8 cellular contexts compared by ENCODE assay signal in genomic region chr7:98879198-98879988, GRCh38. TPM values are rescaled to one million over a fixed set of nuclear protein-coding genes. Genes with fewer than 3 reads are reported as not detected.
A peak's percentile ranks its signal among the peaks of the same experiment; 100 is the strongest.
DNase-seq lines count a peak whose midpoint lies in the region; ATAC-seq lines count a peak whose summit lies in the region.

No MANE protein-coding gene starts in this region.

- H3K27me3 ChIP-seq in ectodermal cell (ENCODE audit: control insufficient read depth, insufficient read depth, low read length, poor library complexity, severe bottlenecking) (no peaks in the 10 kb centered on the region), mucosa of stomach (ENCODE audit: control insufficient read depth, insufficient read depth, low read length) (no peaks in the 10 kb centered on the region)

- DNase-seq in NCI-H1092 treated with DMSO at 0.1 percent for 48 hours (lab: John Stamatoyannopoulos, UW) (peak; percentile 22), NCI-H1092 (lab: John Stamatoyannopoulos, UW) (no peak), NCI-H146 (lab: John Stamatoyannopoulos, UW) (peak; percentile 58)
- DNase-seq in activated CD4-positive, alpha-beta T cell treated with anti-CD3 and anti-CD28 coated beads, Interleukin-2, amount 50 U/mL, for 1 hour, result peak; percentile 60

- peak overlapping the region; percentile 97 for H3K9ac ChIP-seq in mucosa of stomach (ENCODE audit: low read length)

- WGBS in ectodermal cell, 2 experiments, result 10% methylated on average over 29 of the region's 29 CpGs

- H3K9me3 ChIP-seq in ectodermal cell (ENCODE audit: control insufficient read depth, low read length) (no peaks in the 10 kb centered on the region), mucosa of stomach (ENCODE audit: control insufficient read depth, low read length) (no peaks in the 10 kb centered on the region)

- peaks cover 28% of the 10 kb centered on the region for H3K36me3 ChIP-seq in ectodermal cell (ENCODE audit: control insufficient read depth, insufficient read depth, low read length)
- H3K36me3 ChIP-seq in mucosa of stomach (ENCODE audit: control insufficient read depth, insufficient read depth, low read length), result no peaks in the 10 kb centered on the region

- peak; percentile 67 for ATAC-seq in HG02571 (IDR thresholded peaks at IDR 0.05; ENCODE audit: unreplicated experiment)

- peaks cover 23% of the 10 kb centered on the region for H3K4me1 Mint-ChIP-seq in stimulated activated naive CD8-positive, alpha-beta T cell treated with anti-CD3 and anti-CD28 coated beads, Interleukin-15, Interleukin-2, amounts not matched to agents 100 ng/mL and 50 ng/mL, for 24 hours (ENCODE audit: low read depth)

- no peaks in the 10 kb centered on the region for H3K9me3 Mint-ChIP-seq in stimulated activated naive CD8-positive, alpha-beta T cell treated with anti-CD3 and anti-CD28 coated beads, Interleukin-15, Interleukin-2, amounts not matched to agents 100 ng/mL and 50 ng/mL, for 24 hours

- H3K4me3 Mint-ChIP-seq in stimulated activated naive CD8-positive, alpha-beta T cell treated with anti-CD3 and anti-CD28 coated beads, Interleukin-15, Interleukin-2, amounts not matched to agents 100 ng/mL and 50 ng/mL, for 24 hours, result peak overlapping the region; percentile 90

- peak overlapping the region; percentile 93 for H3K4me3 ChIP-seq in ectodermal cell (ENCODE audit: insufficient read depth, low read depth, low read length)
- peak overlapping the region; percentile 82 for H3K4me3 ChIP-seq in mucosa of stomach (ENCODE audit: low read length)

- peaks cover 5% of the 10 kb centered on the region for H3K27me3 Mint-ChIP-seq in stimulated activated naive CD8-positive, alpha-beta T cell treated with anti-CD3 and anti-CD28 coated beads, Interleukin-15, Interleukin-2, amounts not matched to agents 100 ng/mL and 50 ng/mL, for 24 hours

- H3K36me3 Mint-ChIP-seq in stimulated activated naive CD8-positive, alpha-beta T cell treated with anti-CD3 and anti-CD28 coated beads, Interleukin-15, Interleukin-2, amounts not matched to agents 100 ng/mL and 50 ng/mL, for 24 hours (ENCODE audit: low read depth), result peaks cover 38% of the 10 kb centered on the region

- no peak overlapping the region for H3K27ac ChIP-seq in ectodermal cell (ENCODE audit: insufficient read depth, low read depth, low read length, poor library complexity, severe bottlenecking)

- peak overlapping the region; percentile 89 for H3K27ac Mint-ChIP-seq in stimulated activated naive CD8-positive, alpha-beta T cell treated with anti-CD3 and anti-CD28 coated beads, Interleukin-15, Interleukin-2, amounts not matched to agents 100 ng/mL and 50 ng/mL, for 24 hours

- H3K4me1 ChIP-seq in ectodermal cell (ENCODE audit: control insufficient read depth, insufficient read depth, low read length) (peaks cover 6% of the 10 kb centered on the region), mucosa of stomach (ENCODE audit: control insufficient read depth, insufficient read depth, low read length) (peaks cover 4% of the 10 kb centered on the region)

RNA-seq across cellular contexts. Expression of gene TRRAP, which starts 1.1 kb away (rescaled TPM):
- polyA plus RNA-seq in ectodermal cell (2013, experiment 1 of 4), result 35.9 TPM
- polyA plus RNA-seq in ectodermal cell (2013, experiment 2 of 4), result 44.2 TPM
- polyA plus RNA-seq in ectodermal cell (2013, experiment 3 of 4), result 29.1 TPM
- polyA plus RNA-seq in ectodermal cell (2013, experiment 4 of 4), result 35.8 TPM

RNA-seq across cellular contexts. Expression of gene TMEM130, which starts 9.6 kb away (rescaled TPM):
- polyA plus RNA-seq in ectodermal cell (2013, experiment 1 of 4), result 3.5 TPM
- polyA plus RNA-seq in ectodermal cell (2013, experiment 2 of 4), result 3.8 TPM
- polyA plus RNA-seq in ectodermal cell (2013, experiment 3 of 4), result 4.5 TPM
- polyA plus RNA-seq in ectodermal cell (2013, experiment 4 of 4), result 4.5 TPM
